ENCODE assay signal across 42 cellular contexts in the genomic region with DNA sequence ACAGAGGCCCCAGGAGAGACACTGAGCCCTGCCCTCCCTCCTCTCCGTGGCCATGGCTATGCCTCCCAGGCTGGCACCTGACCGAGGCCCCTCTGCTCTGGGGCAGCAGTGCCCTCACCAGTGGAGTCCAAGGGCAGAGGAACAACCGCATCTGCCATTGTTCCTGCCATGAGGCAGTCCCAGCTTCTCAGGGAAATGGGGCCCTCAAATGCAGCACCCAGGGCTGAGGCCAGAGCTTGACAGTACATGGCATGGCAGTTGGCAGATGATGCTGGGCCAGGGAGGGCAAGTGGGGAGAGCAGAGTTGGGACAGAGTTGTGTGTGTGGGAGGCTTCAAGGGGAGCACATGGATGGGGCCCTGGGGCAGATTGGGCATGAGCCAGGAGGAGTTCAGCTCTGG. TPM values are rescaled to one million over a fixed set of nuclear protein-coding genes. Genes with fewer than 3 reads are reported as not detected.
"Had no signal": no experiment of that assay in that cellular context is flagged by ENCODE, and none has a peak within 500 bp of the region (broad histone marks: within the 10 kb centered on the region; RNA-seq: fewer than 3 reads in every experiment).

No MANE protein-coding gene starts in this region.

- H3K27ac ChIP-seq: adrenal gland, ascending aorta, body of pancreas, brain microvascular endothelial cell, breast epithelium, cardiac muscle cell had no signal

- H3K4me1 ChIP-seq: adrenal gland, ascending aorta, body of pancreas, breast epithelium had no signal

- H3K9me3 Mint-ChIP-seq: activated naive CD4-positive, alpha-beta T cell treated with anti-CD3 and anti-CD28 coated beads, Interleukin-2, amount 50 U/mL, for 24 hours; activated naive CD4-positive, alpha-beta T cell treated with anti-CD3 and anti-CD28 coated beads, Interleukin-2, amount 50 U/mL, for 72 hours; activated naive CD8-positive, alpha-beta T cell treated with anti-CD3 and anti-CD28 coated beads for 36 hours; activated naive CD8-positive, alpha-beta T cell treated with anti-CD3 and anti-CD28 coated beads, Interleukin-2, amount 10 ng/mL, durations not matched to agents 7 days and 5 days; activated naive CD8-positive, alpha-beta T cell treated with anti-CD3 and anti-CD28 coated beads, Interleukin-2, amount 50 U/mL, for 24 hours; activated T-cell treated with anti-CD3 and anti-CD28 coated beads, Interleukin-2, amount 50 U/mL, for 24 hours; activated T-cell treated with anti-CD3 and anti-CD28 coated beads, Interleukin-2, amount 50 U/mL, for 4 hours; activated T-cell treated with anti-CD3 and anti-CD28 coated beads, Interleukin-2, amount 50 U/mL, for 72 hours; activated T-helper 1 cell treated with anti-CD3 and anti-CD28 coated beads, Interleukin-12 subunit alpha, Interleukin-12 subunit beta, Interleukin-2, Interleukin-4 antibody, amounts not matched to agents 30 ng/mL and 10 ng/mL and 1 ng/mL, durations not matched to agents 14 hours and 24 hours and 36 hours; activated T-helper 17 cell treated with anti-CD3 and anti-CD28 coated beads, Interleukin-2, amount 50 U/mL, for 72 hours; activated T-helper 2 cell treated with anti-CD3 and anti-CD28 coated beads, Interferon-gamma antibody, Interleukin-2, Interleukin-4, amounts not matched to agents 10 μg/mL and 5 μg/mL and 100 μg/mL, durations not matched to agents 14 hours and 24 hours and 36 hours; brain; central memory CD8-positive, alpha-beta T cell had no signal

- FAIRE-seq: astrocyte, bronchial epithelial cell had no signal

- DNase-seq: activated effector memory CD4-positive, alpha-beta T cell treated with anti-CD3 and anti-CD28 coated beads, Interleukin-2, amount 50 U/mL, for 16 hours; activated effector memory CD4-positive, alpha-beta T cell treated with Interleukin-2 at 50 U/mL for 16 hours; activated gamma-delta T cell; activated gamma-delta T cell treated with Interleukin-2 at 50 U/mL for 16 hours; activated naive CD4-positive, alpha-beta T cell; activated naive CD4-positive, alpha-beta T cell treated with anti-CD3 and anti-CD28 coated beads, Interleukin-2, amount 50 U/mL, for 16 hours; activated naive CD4-positive, alpha-beta T cell treated with Interleukin-2 at 50 U/mL for 16 hours; activated naive CD8-positive, alpha-beta T cell treated with anti-CD3 and anti-CD28 coated beads for 36 hours; activated naive CD8-positive, alpha-beta T cell treated with anti-CD3 and anti-CD28 coated beads, Interleukin-2, amount 10 ng/mL, durations not matched to agents 7 days and 5 days; activated naive CD8-positive, alpha-beta T cell treated with anti-CD3 and anti-CD28 coated beads, Interleukin-2, amount 50 U/mL, for 24 hours; activated T-cell treated with anti-CD3 and anti-CD28 coated beads, Interleukin-2, amount 50 U/mL, for 1 hour; activated T-cell treated with anti-CD3 and anti-CD28 coated beads, Interleukin-2, amount 50 U/mL, for 24 hours; activated T-cell treated with anti-CD3 and anti-CD28 coated beads, Interleukin-2, amount 50 U/mL, for 4 hours; activated T-cell treated with anti-CD3 and anti-CD28 coated beads, Interleukin-2, amount 50 U/mL, for 48 hours; activated T-cell treated with anti-CD3 and anti-CD28 coated beads, Interleukin-2, amount 50 U/mL, for 72 hours; adrenal gland; amniotic stem cell; amygdala; anterior cingulate cortex; aorta; body of pancreas; brain microvascular endothelial cell; caudate nucleus; central memory CD4-positive, alpha-beta T cell; cerebellar nuclear complex had no signal

- H3K4me3 ChIP-seq: adrenal gland, ascending aorta, body of pancreas, breast epithelium, cardiac muscle cell had no signal

- H3K4me3 Mint-ChIP-seq: activated naive CD4-positive, alpha-beta T cell treated with anti-CD3 and anti-CD28 coated beads, Interleukin-2, amount 50 U/mL, for 24 hours; activated naive CD8-positive, alpha-beta T cell; activated naive CD8-positive, alpha-beta T cell treated with anti-CD3 and anti-CD28 coated beads for 36 hours; activated naive CD8-positive, alpha-beta T cell treated with anti-CD3 and anti-CD28 coated beads, Interleukin-2, amount 10 ng/mL, durations not matched to agents 7 days and 5 days; activated naive CD8-positive, alpha-beta T cell treated with anti-CD3 and anti-CD28 coated beads, Interleukin-2, amount 50 U/mL, for 24 hours; activated T-cell treated with anti-CD3 and anti-CD28 coated beads, Interleukin-2, amount 50 U/mL, for 24 hours; activated T-cell treated with anti-CD3 and anti-CD28 coated beads, Interleukin-2, amount 50 U/mL, for 4 hours; activated T-cell treated with anti-CD3 and anti-CD28 coated beads, Interleukin-2, amount 50 U/mL, for 72 hours; activated T-helper 1 cell treated with anti-CD3 and anti-CD28 coated beads, Interleukin-12 subunit alpha, Interleukin-12 subunit beta, Interleukin-2, Interleukin-4 antibody, amounts not matched to agents 30 ng/mL and 10 ng/mL and 1 ng/mL, durations not matched to agents 14 hours and 24 hours and 36 hours; activated T-helper 17 cell treated with anti-CD3 and anti-CD28 coated beads, Interleukin-2, amount 50 U/mL, for 72 hours; brain; central memory CD8-positive, alpha-beta T cell had no signal

- H3K27me3 Mint-ChIP-seq: activated naive CD4-positive, alpha-beta T cell treated with anti-CD3 and anti-CD28 coated beads, Interleukin-2, amount 50 U/mL, for 24 hours; activated naive CD8-positive, alpha-beta T cell; activated naive CD8-positive, alpha-beta T cell treated with anti-CD3 and anti-CD28 coated beads for 36 hours; activated T-cell treated with anti-CD3 and anti-CD28 coated beads, Interleukin-2, amount 50 U/mL, for 24 hours had no signal

- H3K4me1 Mint-ChIP-seq: activated naive CD4-positive, alpha-beta T cell treated with anti-CD3 and anti-CD28 coated beads, Interleukin-2, amount 50 U/mL, for 24 hours; activated naive CD8-positive, alpha-beta T cell treated with anti-CD3 and anti-CD28 coated beads for 36 hours; activated naive CD8-positive, alpha-beta T cell treated with anti-CD3 and anti-CD28 coated beads, Interleukin-2, amount 10 ng/mL, durations not matched to agents 7 days and 5 days; activated naive CD8-positive, alpha-beta T cell treated with anti-CD3 and anti-CD28 coated beads, Interleukin-2, amount 50 U/mL, for 24 hours; activated T-helper 17 cell treated with anti-CD3 and anti-CD28 coated beads, Interleukin-2, amount 50 U/mL, for 72 hours; brain had no signal

- H3K36me3 ChIP-seq: adrenal gland, ascending aorta, brain microvascular endothelial cell, breast epithelium, cardiac muscle cell had no signal

- ATAC-seq: activated naive CD4-positive, alpha-beta T cell treated with anti-CD3 and anti-CD28 coated beads, Interleukin-2, amount 50 U/mL, for 72 hours; activated naive CD8-positive, alpha-beta T cell treated with anti-CD3 and anti-CD28 coated beads, Interleukin-2, amount 50 U/mL, for 24 hours; activated T-cell treated with anti-CD3 and anti-CD28 coated beads, Interleukin-2, amount 50 U/mL, for 4 hours; activated T-cell treated with anti-CD3 and anti-CD28 coated beads, Interleukin-2, amount 50 U/mL, for 72 hours; activated T-helper 17 cell treated with anti-CD3 and anti-CD28 coated beads, Interleukin-2, amount 50 U/mL, for 72 hours; body of pancreas had no signal

- H3K27me3 ChIP-seq: ascending aorta, body of pancreas, brain microvascular endothelial cell had no signal

- H3K36me3 Mint-ChIP-seq: activated naive CD4-positive, alpha-beta T cell treated with anti-CD3 and anti-CD28 coated beads, Interleukin-2, amount 50 U/mL, for 24 hours; activated naive CD4-positive, alpha-beta T cell treated with anti-CD3 and anti-CD28 coated beads, Interleukin-2, amount 50 U/mL, for 72 hours; activated naive CD8-positive, alpha-beta T cell; activated naive CD8-positive, alpha-beta T cell treated with anti-CD3 and anti-CD28 coated beads for 36 hours; activated naive CD8-positive, alpha-beta T cell treated with anti-CD3 and anti-CD28 coated beads, Interleukin-2, amount 10 ng/mL, durations not matched to agents 7 days and 5 days; brain had no signal

- H3K9me3 ChIP-seq: adrenal gland, ascending aorta, body of pancreas, breast epithelium had no signal

- H3K27ac Mint-ChIP-seq: activated naive CD4-positive, alpha-beta T cell treated with anti-CD3 and anti-CD28 coated beads, Interleukin-2, amount 50 U/mL, for 24 hours; activated naive CD8-positive, alpha-beta T cell; activated naive CD8-positive, alpha-beta T cell treated with anti-CD3 and anti-CD28 coated beads for 36 hours; activated naive CD8-positive, alpha-beta T cell treated with anti-CD3 and anti-CD28 coated beads, Interleukin-2, amount 10 ng/mL, durations not matched to agents 7 days and 5 days; activated naive CD8-positive, alpha-beta T cell treated with anti-CD3 and anti-CD28 coated beads, Interleukin-2, amount 50 U/mL, for 24 hours; activated T-cell treated with anti-CD3 and anti-CD28 coated beads, Interleukin-2, amount 50 U/mL, for 24 hours; activated T-cell treated with anti-CD3 and anti-CD28 coated beads, Interleukin-2, amount 50 U/mL, for 72 hours; activated T-helper 1 cell treated with anti-CD3 and anti-CD28 coated beads, Interleukin-12 subunit alpha, Interleukin-12 subunit beta, Interleukin-2, Interleukin-4 antibody, amounts not matched to agents 30 ng/mL and 10 ng/mL and 1 ng/mL, durations not matched to agents 14 hours and 24 hours and 36 hours; activated T-helper 17 cell treated with anti-CD3 and anti-CD28 coated beads, Interleukin-2, amount 50 U/mL, for 72 hours; activated T-helper 2 cell treated with anti-CD3 and anti-CD28 coated beads, Interferon-gamma antibody, Interleukin-2, Interleukin-4, amounts not matched to agents 10 μg/mL and 5 μg/mL and 100 μg/mL, durations not matched to agents 14 hours and 24 hours and 36 hours; brain had no signal

RNA-seq across cellular contexts. Expression of gene KRT77, which starts 21.1 kb away (rescaled TPM):
- total RNA-seq: activated naive CD4-positive, alpha-beta T cell treated with anti-CD3 and anti-CD28 coated beads, Interleukin-2, amount 50 U/mL, for 72 hours; activated naive CD8-positive, alpha-beta T cell treated with anti-CD3 and anti-CD28 coated beads for 36 hours; activated naive CD8-positive, alpha-beta T cell treated with anti-CD3 and anti-CD28 coated beads, Interleukin-2, amount 10 ng/mL, durations not matched to agents 7 days and 5 days; activated T-cell treated with anti-CD3 and anti-CD28 coated beads, Interleukin-2, amount 50 U/mL, for 4 hours; activated T-cell treated with anti-CD3 and anti-CD28 coated beads, Interleukin-2, amount 50 U/mL, for 72 hours; activated T-helper 1 cell treated with anti-CD3 and anti-CD28 coated beads, Interleukin-12 subunit alpha, Interleukin-12 subunit beta, Interleukin-2, Interleukin-4 antibody, amounts not matched to agents 30 ng/mL and 10 ng/mL and 1 ng/mL, durations not matched to agents 14 hours and 24 hours and 36 hours; activated T-helper 17 cell treated with anti-CD3 and anti-CD28 coated beads, Interleukin-2, amount 50 U/mL, for 72 hours; activated T-helper 2 cell treated with anti-CD3 and anti-CD28 coated beads, Interferon-gamma antibody, Interleukin-2, Interleukin-4, amounts not matched to agents 10 μg/mL and 5 μg/mL and 100 μg/mL, durations not matched to agents 14 hours and 24 hours and 36 hours; adrenal gland; aorta; ascending aorta; astrocyte; body of pancreas; bronchial epithelial cell; cardiac muscle cell; cardiac septum; chondrocyte had no signal
- polyA plus RNA-seq: adrenal gland, aorta, cardiac muscle cell had no signal

RNA-seq across cellular contexts. Expression of gene KRT1, which starts 44.2 kb away (rescaled TPM):
- total RNA-seq: activated naive CD4-positive, alpha-beta T cell treated with anti-CD3 and anti-CD28 coated beads, Interleukin-2, amount 50 U/mL, for 72 hours; activated naive CD8-positive, alpha-beta T cell treated with anti-CD3 and anti-CD28 coated beads for 36 hours; activated naive CD8-positive, alpha-beta T cell treated with anti-CD3 and anti-CD28 coated beads, Interleukin-2, amount 10 ng/mL, durations not matched to agents 7 days and 5 days; activated T-cell treated with anti-CD3 and anti-CD28 coated beads, Interleukin-2, amount 50 U/mL, for 72 hours; activated T-helper 1 cell treated with anti-CD3 and anti-CD28 coated beads, Interleukin-12 subunit alpha, Interleukin-12 subunit beta, Interleukin-2, Interleukin-4 antibody, amounts not matched to agents 30 ng/mL and 10 ng/mL and 1 ng/mL, durations not matched to agents 14 hours and 24 hours and 36 hours; activated T-helper 17 cell treated with anti-CD3 and anti-CD28 coated beads, Interleukin-2, amount 50 U/mL, for 72 hours; ascending aorta; astrocyte; body of pancreas; breast epithelium; bronchial epithelial cell; cardiac muscle cell; cardiac septum; chondrocyte had no signal
- polyA plus RNA-seq: adipose tissue, adrenal gland, aorta, cardiac muscle cell had no signal

RNA-seq across cellular contexts. Expression of gene KRT76, which starts 52.8 kb away (rescaled TPM):
- total RNA-seq: activated naive CD4-positive, alpha-beta T cell treated with anti-CD3 and anti-CD28 coated beads, Interleukin-2, amount 50 U/mL, for 72 hours; activated naive CD8-positive, alpha-beta T cell treated with anti-CD3 and anti-CD28 coated beads for 36 hours; activated naive CD8-positive, alpha-beta T cell treated with anti-CD3 and anti-CD28 coated beads, Interleukin-2, amount 10 ng/mL, durations not matched to agents 7 days and 5 days; activated T-cell treated with anti-CD3 and anti-CD28 coated beads, Interleukin-2, amount 50 U/mL, for 4 hours; activated T-cell treated with anti-CD3 and anti-CD28 coated beads, Interleukin-2, amount 50 U/mL, for 72 hours; activated T-helper 1 cell treated with anti-CD3 and anti-CD28 coated beads, Interleukin-12 subunit alpha, Interleukin-12 subunit beta, Interleukin-2, Interleukin-4 antibody, amounts not matched to agents 30 ng/mL and 10 ng/mL and 1 ng/mL, durations not matched to agents 14 hours and 24 hours and 36 hours; activated T-helper 17 cell treated with anti-CD3 and anti-CD28 coated beads, Interleukin-2, amount 50 U/mL, for 72 hours; activated T-helper 2 cell treated with anti-CD3 and anti-CD28 coated beads, Interferon-gamma antibody, Interleukin-2, Interleukin-4, amounts not matched to agents 10 μg/mL and 5 μg/mL and 100 μg/mL, durations not matched to agents 14 hours and 24 hours and 36 hours; adrenal gland; aorta; ascending aorta; astrocyte; body of pancreas; breast epithelium; bronchial epithelial cell; cardiac muscle cell; cardiac septum; cerebellum; chondrocyte had no signal
- polyA plus RNA-seq: adipose tissue, adrenal gland, aorta, cardiac muscle cell had no signal
